In genomic region chr6:31822038-31822821, GRCh38 we compare ENCODE assay signal across 1 cellular context.
TF ChIP-seq lines count a peak whose summit lies in the region.

No MANE protein-coding gene starts in this region.

TF ChIP-seq in HepG2, 621 proteins besides CTCF, POLR2A, EP300 and RAD21 (continued from another document):
- TF ChIP-seq ZBTB25 (CRISPR knock-in tag; IDR thresholded peaks at IDR 0.05): no peak; the same call in 1 of the 2 replicates
- no peak for TF ChIP-seq ZNF570 (CRISPR knock-in tag; IDR thresholded peaks at IDR 0.05; ENCODE audit: borderline replicate concordance)
- TF ChIP-seq, protein P1, sequence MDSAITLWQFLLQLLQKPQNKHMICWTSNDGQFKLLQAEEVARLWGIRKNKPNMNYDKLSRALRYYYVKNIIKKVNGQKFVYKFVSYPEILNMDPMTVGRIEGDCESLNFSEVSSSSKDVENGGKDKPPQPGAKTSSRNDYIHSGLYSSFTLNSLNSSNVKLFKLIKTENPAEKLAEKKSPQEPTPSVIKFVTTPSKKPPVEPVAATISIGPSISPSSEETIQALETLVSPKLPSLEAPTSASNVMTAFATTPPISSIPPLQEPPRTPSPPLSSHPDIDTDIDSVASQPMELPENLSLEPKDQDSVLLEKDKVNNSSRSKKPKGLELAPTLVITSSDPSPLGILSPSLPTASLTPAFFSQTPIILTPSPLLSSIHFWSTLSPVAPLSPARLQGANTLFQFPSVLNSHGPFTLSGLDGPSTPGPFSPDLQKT (CRISPR knock-in tag; IDR thresholded peaks at IDR 0.05; ENCODE audit: borderline replicate concordance): no peak
- 0 out of 2 replicates have a peak, but pooled peaks have one; percentile 7 for TF ChIP-seq ELF3 (CRISPR knock-in tag; IDR thresholded peaks at IDR 0.05)
- no peak for TF ChIP-seq KLF9 (CRISPR knock-in tag; IDR thresholded peaks at IDR 0.05; ENCODE audit: low read depth)
- TF ChIP-seq PRPF4 (IDR thresholded peaks at IDR 0.05; ENCODE audit: low read depth, low read length, poor library complexity, severe bottlenecking): no peak
- no peak for TF ChIP-seq ZNF496 (CRISPR knock-in tag; IDR thresholded peaks at IDR 0.05; ENCODE audit: insufficient replicate concordance)
- TF ChIP-seq NAIF1 (CRISPR knock-in tag; IDR thresholded peaks at IDR 0.05; ENCODE audit: borderline replicate concordance): no peak
- TF ChIP-seq MXI1 (IDR thresholded peaks at IDR 0.05; ENCODE audit: borderline replicate concordance, low read depth, low read length): no peak
- no peak for TF ChIP-seq ZNF235 (CRISPR knock-in tag; IDR thresholded peaks at IDR 0.05; ENCODE audit: borderline replicate concordance)
- TF ChIP-seq, protein P2, sequence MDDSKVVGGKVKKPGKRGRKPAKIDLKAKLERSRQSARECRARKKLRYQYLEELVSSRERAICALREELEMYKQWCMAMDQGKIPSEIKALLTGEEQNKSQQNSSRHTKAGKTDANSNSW (CRISPR knock-in tag; IDR thresholded peaks at IDR 0.05; ENCODE audit: borderline replicate concordance): no peak
- peak; percentile 38; the same call in 1 of the 2 replicates for TF ChIP-seq ZNF292 (CRISPR knock-in tag; IDR thresholded peaks at IDR 0.05; ENCODE audit: borderline replicate concordance, low read depth)
- no peak for TF ChIP-seq LRRFIP1 (CRISPR knock-in tag; conservative IDR thresholded peaks at IDR 0.05)
- TF ChIP-seq, protein P3, sequence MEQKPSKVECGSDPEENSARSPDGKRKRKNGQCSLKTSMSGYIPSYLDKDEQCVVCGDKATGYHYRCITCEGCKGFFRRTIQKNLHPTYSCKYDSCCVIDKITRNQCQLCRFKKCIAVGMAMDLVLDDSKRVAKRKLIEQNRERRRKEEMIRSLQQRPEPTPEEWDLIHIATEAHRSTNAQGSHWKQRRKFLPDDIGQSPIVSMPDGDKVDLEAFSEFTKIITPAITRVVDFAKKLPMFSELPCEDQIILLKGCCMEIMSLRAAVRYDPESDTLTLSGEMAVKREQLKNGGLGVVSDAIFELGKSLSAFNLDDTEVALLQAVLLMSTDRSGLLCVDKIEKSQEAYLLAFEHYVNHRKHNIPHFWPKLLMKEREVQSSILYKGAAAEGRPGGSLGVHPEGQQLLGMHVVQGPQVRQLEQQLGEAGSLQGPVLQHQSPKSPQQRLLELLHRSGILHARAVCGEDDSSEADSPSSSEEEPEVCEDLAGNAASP (CRISPR knock-in tag; IDR thresholded peaks at IDR 0.05; ENCODE audit: borderline replicate concordance): no peak
- TF ChIP-seq ZBTB42 (CRISPR knock-in tag; IDR thresholded peaks at IDR 0.05): no peak
- 0 out of 2 replicates have a peak, but pooled peaks have one; percentile 54 for TF ChIP-seq ZNF333 (CRISPR knock-in tag; IDR thresholded peaks at IDR 0.05; ENCODE audit: borderline replicate concordance)
- TF ChIP-seq CHCHD3 (CRISPR knock-in tag; IDR thresholded peaks at IDR 0.05): no peak
- TF ChIP-seq GATA4 (IDR thresholded peaks at IDR 0.05; ENCODE audit: borderline replicate concordance, low read depth): 0 out of 2 replicates have a peak, but pooled peaks have one; percentile 31
- TF ChIP-seq CREB1 (IDR thresholded peaks at IDR 0.05): no peak
- 0 out of 2 replicates have a peak, but pooled peaks have one; percentile 7 for TF ChIP-seq CREB1 (CRISPR knock-in tag; IDR thresholded peaks at IDR 0.05)
- TF ChIP-seq MEIS2 (CRISPR knock-in tag; IDR thresholded peaks at IDR 0.05): no peak
- no peak for TF ChIP-seq ZNF703 (CRISPR knock-in tag; IDR thresholded peaks at IDR 0.05; ENCODE audit: borderline replicate concordance)
- TF ChIP-seq ZNF317 (CRISPR knock-in tag; IDR thresholded peaks at IDR 0.05): no peak
- no peak for TF ChIP-seq HHEX (CRISPR knock-in tag; IDR thresholded peaks at IDR 0.05)
- TF ChIP-seq ZEB1 (IDR thresholded peaks at IDR 0.05; ENCODE audit: insufficient replicate concordance, low read depth): no peak
- TF ChIP-seq, protein P4, sequence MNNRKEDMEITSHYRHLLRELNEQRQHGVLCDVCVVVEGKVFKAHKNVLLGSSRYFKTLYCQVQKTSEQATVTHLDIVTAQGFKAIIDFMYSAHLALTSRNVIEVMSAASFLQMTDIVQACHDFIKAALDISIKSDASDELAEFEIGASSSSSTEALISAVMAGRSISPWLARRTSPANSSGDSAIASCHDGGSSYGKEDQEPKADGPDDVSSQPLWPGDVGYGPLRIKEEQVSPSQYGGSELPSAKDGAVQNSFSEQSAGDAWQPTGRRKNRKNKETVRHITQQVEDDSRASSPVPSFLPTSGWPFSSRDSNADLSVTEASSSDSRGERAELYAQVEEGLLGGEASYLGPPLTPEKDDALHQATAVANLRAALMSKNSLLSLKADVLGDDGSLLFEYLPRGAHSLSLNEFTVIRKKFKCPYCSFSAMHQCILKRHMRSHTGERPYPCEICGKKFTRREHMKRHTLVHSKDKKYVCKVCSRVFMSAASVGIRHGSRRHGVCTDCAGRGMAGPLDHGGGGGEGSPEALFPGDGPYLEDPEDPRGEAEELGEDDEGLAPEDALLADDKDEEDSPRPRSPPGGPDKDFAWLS (CRISPR knock-in tag; IDR thresholded peaks at IDR 0.05; ENCODE audit: borderline replicate concordance): no peak
- no peak for TF ChIP-seq POGZ (CRISPR knock-in tag; IDR thresholded peaks at IDR 0.05)
- TF ChIP-seq, protein P5, sequence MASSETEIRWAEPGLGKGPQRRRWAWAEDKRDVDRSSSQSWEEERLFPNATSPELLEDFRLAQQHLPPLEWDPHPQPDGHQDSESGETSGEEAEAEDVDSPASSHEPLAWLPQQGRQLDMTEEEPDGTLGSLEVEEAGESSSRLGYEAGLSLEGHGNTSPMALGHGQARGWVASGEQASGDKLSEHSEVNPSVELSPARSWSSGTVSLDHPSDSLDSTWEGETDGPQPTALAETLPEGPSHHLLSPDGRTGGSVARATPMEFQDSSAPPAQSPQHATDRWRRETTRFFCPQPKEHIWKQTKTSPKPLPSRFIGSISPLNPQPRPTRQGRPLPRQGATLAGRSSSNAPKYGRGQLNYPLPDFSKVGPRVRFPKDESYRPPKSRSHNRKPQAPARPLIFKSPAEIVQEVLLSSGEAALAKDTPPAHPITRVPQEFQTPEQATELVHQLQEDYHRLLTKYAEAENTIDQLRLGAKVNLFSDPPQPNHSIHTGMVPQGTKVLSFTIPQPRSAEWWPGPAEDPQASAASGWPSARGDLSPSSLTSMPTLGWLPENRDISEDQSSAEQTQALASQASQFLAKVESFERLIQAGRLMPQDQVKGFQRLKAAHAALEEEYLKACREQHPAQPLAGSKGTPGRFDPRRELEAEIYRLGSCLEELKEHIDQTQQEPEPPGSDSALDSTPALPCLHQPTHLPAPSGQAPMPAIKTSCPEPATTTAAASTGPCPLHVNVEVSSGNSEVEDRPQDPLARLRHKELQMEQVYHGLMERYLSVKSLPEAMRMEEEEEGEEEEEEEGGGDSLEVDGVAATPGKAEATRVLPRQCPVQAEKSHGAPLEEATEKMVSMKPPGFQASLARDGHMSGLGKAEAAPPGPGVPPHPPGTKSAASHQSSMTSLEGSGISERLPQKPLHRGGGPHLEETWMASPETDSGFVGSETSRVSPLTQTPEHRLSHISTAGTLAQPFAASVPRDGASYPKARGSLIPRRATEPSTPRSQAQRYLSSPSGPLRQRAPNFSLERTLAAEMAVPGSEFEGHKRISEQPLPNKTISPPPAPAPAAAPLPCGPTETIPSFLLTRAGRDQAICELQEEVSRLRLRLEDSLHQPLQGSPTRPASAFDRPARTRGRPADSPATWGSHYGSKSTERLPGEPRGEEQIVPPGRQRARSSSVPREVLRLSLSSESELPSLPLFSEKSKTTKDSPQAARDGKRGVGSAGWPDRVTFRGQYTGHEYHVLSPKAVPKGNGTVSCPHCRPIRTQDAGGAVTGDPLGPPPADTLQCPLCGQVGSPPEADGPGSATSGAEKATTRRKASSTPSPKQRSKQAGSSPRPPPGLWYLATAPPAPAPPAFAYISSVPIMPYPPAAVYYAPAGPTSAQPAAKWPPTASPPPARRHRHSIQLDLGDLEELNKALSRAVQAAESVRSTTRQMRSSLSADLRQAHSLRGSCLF (CRISPR knock-in tag; IDR thresholded peaks at IDR 0.05; ENCODE audit: borderline replicate concordance): no peak
- TF ChIP-seq ZNF451 (CRISPR knock-in tag; IDR thresholded peaks at IDR 0.05): no peak
- TF ChIP-seq, protein P6, sequence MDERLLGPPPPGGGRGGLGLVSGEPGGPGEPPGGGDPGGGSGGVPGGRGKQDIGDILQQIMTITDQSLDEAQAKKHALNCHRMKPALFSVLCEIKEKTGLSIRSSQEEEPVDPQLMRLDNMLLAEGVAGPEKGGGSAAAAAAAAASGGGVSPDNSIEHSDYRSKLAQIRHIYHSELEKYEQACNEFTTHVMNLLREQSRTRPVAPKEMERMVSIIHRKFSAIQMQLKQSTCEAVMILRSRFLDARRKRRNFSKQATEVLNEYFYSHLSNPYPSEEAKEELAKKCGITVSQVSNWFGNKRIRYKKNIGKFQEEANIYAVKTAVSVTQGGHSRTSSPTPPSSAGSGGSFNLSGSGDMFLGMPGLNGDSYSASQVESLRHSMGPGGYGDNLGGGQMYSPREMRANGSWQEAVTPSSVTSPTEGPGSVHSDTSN (CRISPR knock-in tag; IDR thresholded peaks at IDR 0.05): no peak
